34 cellular contexts compared by ENCODE assay signal in the genomic region with DNA sequence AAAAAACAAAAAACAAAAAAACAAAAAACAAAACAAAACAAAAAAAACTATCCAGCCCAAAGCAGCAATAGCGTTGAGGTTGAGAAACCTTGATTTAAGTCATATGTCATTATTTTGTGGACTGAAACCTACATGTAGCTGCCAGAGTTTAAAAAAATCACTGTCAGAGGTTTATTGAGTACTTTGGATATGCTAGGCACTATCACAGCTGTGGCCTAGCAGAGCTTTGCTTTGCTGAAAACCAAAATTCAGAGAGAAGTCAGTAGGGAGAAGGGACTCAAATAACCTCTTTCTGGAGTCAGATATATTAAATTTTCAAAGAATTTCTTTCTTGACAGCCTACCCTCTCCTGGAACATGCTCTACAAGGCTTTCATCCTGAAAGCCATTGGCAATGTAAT.
"Had no signal": no experiment of that assay in that cellular context is flagged by ENCODE, and none has a peak within 500 bp of the region (broad histone marks: within the 10 kb centered on the region; RNA-seq: fewer than 3 reads in every experiment).

No MANE protein-coding gene starts in this region.

- H3K27me3 ChIP-seq: MG63 had no signal

- H3K4me3 ChIP-seq: MG63 had no signal

- H3K27ac ChIP-seq: KMS-11 had no signal

- H3K9me3 ChIP-seq: MG63 had no signal

- DNase-seq: Karpas-422, Kasumi-1, KG1, MG63, MM.1S, MV-4-11, NCI-H1048, NCI-H1092, NCI-H1092 treated with DMSO at 0.1 percent for 48 hours, NCI-H1105, NCI-H1105 treated with DMSO at 0.1 percent for 48 hours, NCI-H1417, NCI-H1417 treated with DMSO at 0.1 percent for 48 hours, NCI-H1436, NCI-H1436 treated with DMSO at 0.1 percent for 48 hours, NCI-H146, NCI-H1694, NCI-H1694 treated with DMSO at 0.1 percent for 48 hours, NCI-H187, NCI-H1930, NCI-H2029, NCI-H2029 treated with DMSO at 0.1 percent for 48 hours, NCI-H2081, NCI-H2081 treated with DMSO at 0.1 percent for 48 hours, NCI-H2107, NCI-H2171, NCI-H2171 treated with DMSO at 0.1 percent for 48 hours, NCI-H2227 treated with DMSO at 0.1 percent for 48 hours, NCI-H226, NCI-H345, NCI-H446, NCI-H446 treated with DMSO at 0.1 percent for 48 hours, NCI-H510A had no signal
